8 cellular contexts compared by ENCODE assay signal in the genomic region with DNA sequence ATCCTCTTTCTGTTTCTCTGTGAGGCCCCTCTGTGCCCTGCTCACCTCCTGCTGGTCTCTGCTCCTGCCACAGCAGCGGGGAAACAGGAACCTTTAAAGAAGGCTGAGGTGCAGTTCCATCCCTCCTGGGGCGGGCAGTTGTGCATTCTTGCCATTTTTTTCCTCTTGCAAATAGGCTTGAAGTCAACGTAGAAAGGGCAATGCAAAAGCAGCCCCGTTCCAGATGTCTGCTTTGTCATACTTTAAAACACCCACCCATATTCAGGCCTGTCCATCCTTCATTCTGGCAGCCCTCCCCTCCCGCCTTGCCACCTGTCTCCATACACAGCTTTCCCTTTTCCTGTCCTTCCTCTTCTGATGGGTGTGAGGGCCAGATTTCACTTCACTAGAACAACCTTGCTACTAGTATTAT.
A peak's percentile ranks its signal among the peaks of the same experiment; 100 is the strongest.
DNase-seq lines count a peak whose midpoint lies in the region; ATAC-seq and TF ChIP-seq lines count a peak whose summit lies in the region.

No MANE protein-coding gene starts in this region.

- TF ChIP-seq POLR2A in Peyer's patch (IDR thresholded peaks at IDR 0.05) = no peak

- TF ChIP-seq CTCF in AG10803 (conservative IDR thresholded peaks at IDR 0.05; ENCODE audit: low read length) (no peak), Peyer's patch (IDR thresholded peaks at IDR 0.05) (no peak), fibroblast of mammary gland (conservative IDR thresholded peaks at IDR 0.05; ENCODE audit: control insufficient read depth, insufficient read depth, low read depth, low read length) (no peak)

- no peak overlapping the region for H3K9ac ChIP-seq in neuronal stem cell (ENCODE audit: low read depth, low read length, poor library complexity)

- H3K27ac ChIP-seq in Peyer's patch = peak overlapping the region; percentile 55 to 94 (median 84)
- H3K27ac ChIP-seq in neuronal stem cell (replicated peaks; ENCODE audit: low read length) = no peak overlapping the region

- no peak overlapping the region for H2AFZ ChIP-seq in neuronal stem cell (ENCODE audit: low read length)

- H2BK120ac ChIP-seq in neuronal stem cell (ENCODE audit: low read depth, low read length) = no peak overlapping the region

- H2AK5ac ChIP-seq in neuronal stem cell (ENCODE audit: low read depth, low read length) = no peak overlapping the region

- H2BK5ac ChIP-seq in neuronal stem cell (ENCODE audit: low read length) = no peak overlapping the region

- ATAC-seq in HG02642 (IDR thresholded peaks at IDR 0.05; ENCODE audit: poor library complexity, unreplicated experiment) = no peak

- no peak overlapping the region for H3K18ac ChIP-seq in neuronal stem cell (ENCODE audit: low read length)

- no peak overlapping the region for H4K91ac ChIP-seq in neuronal stem cell (ENCODE audit: low read depth, low read length, poor library complexity)

- peak overlapping the region; percentile 15 for H3K4me2 ChIP-seq in neuronal stem cell (ENCODE audit: insufficient read depth, low read length, poor library complexity, severe bottlenecking)

- H3K27me3 ChIP-seq in Peyer's patch (no peaks in the 10 kb centered on the region), neuronal stem cell (ENCODE audit: control insufficient read depth in 3 of 3, insufficient read depth in 3 of 3, low read depth in 1 of 3, low read length in 3 of 3) (peaks cover 0 to 39% (median 0%) of the 10 kb centered on the region in 3 experiments)

- H3K36me3 ChIP-seq in Peyer's patch = no peaks in the 10 kb centered on the region
- no peaks in the 10 kb centered on the region for H3K36me3 ChIP-seq in neuronal stem cell (replicated peaks in 1 of 2; ENCODE audit: control insufficient read depth in 2 of 2, insufficient read depth in 2 of 2, low read length in 2 of 2)

- no peak overlapping the region for H3K4ac ChIP-seq in neuronal stem cell (ENCODE audit: low read length)

- H2BK15ac ChIP-seq in neuronal stem cell (ENCODE audit: low read length) = no peak overlapping the region

- H3K4me3 ChIP-seq in AG10803 (ENCODE audit: low read length) (no peak overlapping the region), Peyer's patch (no peak overlapping the region), fibroblast of mammary gland (ENCODE audit: control insufficient read depth, low read depth, low read length) (no peak overlapping the region), neuronal stem cell (ENCODE audit: low read length in 2 of 2) (no peak overlapping the region)

- H3K4me1 ChIP-seq in Peyer's patch = peaks cover 0 to 33% (median 11%) of the 10 kb centered on the region in 4 donors
- H3K4me1 ChIP-seq in neuronal stem cell (ENCODE audit: control insufficient read depth in 2 of 2, insufficient read depth in 1 of 2, low read depth in 1 of 2, low read length in 2 of 2) = peaks cover 4 to 11% of the 10 kb centered on the region in 2 donors

- H4K8ac ChIP-seq in neuronal stem cell (ENCODE audit: low read depth, low read length) = no peak overlapping the region

- H3K79me1 ChIP-seq in neuronal stem cell (ENCODE audit: low read depth, low read length) = no peaks in the 10 kb centered on the region

- H2BK12ac ChIP-seq in neuronal stem cell (ENCODE audit: low read length) = no peak overlapping the region

- no peak overlapping the region for H3K14ac ChIP-seq in neuronal stem cell (ENCODE audit: low read length)

- H3K23ac ChIP-seq in neuronal stem cell (ENCODE audit: low read depth, low read length, poor library complexity) = no peak overlapping the region

- no CpG with 5 or more reads among the region's 5 CpGs for WGBS in neuronal stem cell (ENCODE audit: extremely low coverage in 2 of 2, insufficient read length in 2 of 2, insufficient replicate concordance in 1 of 2), 2 donors

- peak; percentile 73 for DNase-seq in AG10803 (ENCODE audit: low read depth)
- peak in 1 of 3 donors; percentile 54 for DNase-seq in Peyer's patch
- peak; percentile 95 for DNase-seq in fibroblast of mammary gland (ENCODE audit: low read depth)
- DNase-seq in neuronal stem cell (ENCODE audit: low spot score) = no peak
- DNase-seq in ureter (ENCODE audit: low spot score) = no peak
- DNase-seq in activated gamma-delta T cell (lab: John Stamatoyannopoulos, UW) = no peak
- DNase-seq in hepatic stellate cell (ENCODE audit: low spot score) = no peak

- H3K9me3 ChIP-seq in Peyer's patch (no peaks in the 10 kb centered on the region), neuronal stem cell (replicated peaks in 1 of 2; ENCODE audit: control insufficient read depth in 2 of 2, insufficient read depth in 1 of 2, low read depth in 1 of 2, low read length in 2 of 2) (no peaks in the 10 kb centered on the region)

Comparison
In these comparisons a context has a peak if more than half of its experiments do, and no peak if none do; other contexts are left out.
1. DNase-seq: peak in AG10803 (single experiment) and fibroblast of mammary gland (single experiment); none in neuronal stem cell (single experiment), ureter (single experiment), activated gamma-delta T cell (single experiment) and hepatic stellate cell (single experiment).